Comparison of ENCODE assay signal across 13 cellular contexts in genomic region chr2:101361519-101361918, GRCh38. TPM values are rescaled to one million over a fixed set of nuclear protein-coding genes. Genes with fewer than 3 reads are reported as not detected.
DNase-seq lines count a peak whose midpoint lies in the region; ATAC-seq and TF ChIP-seq lines count a peak whose summit lies in the region.
"Had no signal": no experiment of that assay in that cellular context is flagged by ENCODE, and none has a peak within 500 bp of the region (broad histone marks: within the 10 kb centered on the region; RNA-seq: fewer than 3 reads in every experiment).

No MANE protein-coding gene starts in this region.

- no peak overlapping the region for H3K27ac ChIP-seq in CD8-positive, alpha-beta T cell (ENCODE audit: low read depth, low read length)
- H3K27ac ChIP-seq: coronary artery, SJCRH30, WERI-Rb-1 had no signal

- H3K9me3 ChIP-seq in CD8-positive, alpha-beta T cell (ENCODE audit: low read length) = no peaks in the 10 kb centered on the region
- H3K9me3 ChIP-seq: SJCRH30 had no signal

- intact Hi-C loops in CD8-positive, alpha-beta T cell (cut with DNase I, micrococcal nuclease) = no loop called here
- intact Hi-C loops in activated B cell treated with CpG ODN at 0.5 μM for 24 hours (cut with micrococcal nuclease) = no loop called here

- CTCF ChIA-PET in CD8-positive, alpha-beta T cell (lab: Charles Lee) = interaction anchor here (1.0 to 4.1 kb wide), 8 partner anchors 10 to 467 kb away, joined by 3 to 29 read pairs (median 6); partner anchors contain the start of genes CREG2 and RNF149
- CTCF ChIA-PET in activated B cell treated with CpG ODN at 0.5 μM for 24 hours (lab: Charles Lee) = interaction anchor here (1.0 to 1.3 kb wide), 3 partner anchors 11 to 58 kb away, joined by 3 to 5 read pairs (median 3); no protein-coding TSS in a partner anchor

- H3K4me3 ChIP-seq in CD8-positive, alpha-beta T cell (ENCODE audit: low read depth, low read length) = no peak overlapping the region
- H3K4me3 ChIP-seq: coronary artery, SJCRH30 had no signal

- H3K4me1 ChIP-seq in CD8-positive, alpha-beta T cell (ENCODE audit: insufficient read depth, low read length) = peaks cover 17% of the 10 kb centered on the region
- H3K4me1 ChIP-seq: SJCRH30 had no signal

- no peaks in the 10 kb centered on the region for H3K9me3 Mint-ChIP-seq in CD8-positive, alpha-beta T cell
- H3K9me3 Mint-ChIP-seq in activated B cell treated with CpG ODN at 0.5 μM for 24 hours (no peaks in the 10 kb centered on the region), immature natural killer cell (no peaks in the 10 kb centered on the region)

- H3K27me3 Mint-ChIP-seq in CD8-positive, alpha-beta T cell (ENCODE audit: low read depth) = no peaks in the 10 kb centered on the region
- no peaks in the 10 kb centered on the region for H3K27me3 Mint-ChIP-seq in activated B cell treated with CpG ODN at 0.5 μM for 24 hours
- H3K27me3 Mint-ChIP-seq in immature natural killer cell (ENCODE audit: low read depth in 3 of 3) = peaks cover 0 to 6% (median 0%) of the 10 kb centered on the region in 3 donors
- H3K27me3 Mint-ChIP-seq: activated naive CD8-positive, alpha-beta T cell had no signal

- H3K4me3 Mint-ChIP-seq in CD8-positive, alpha-beta T cell = peak overlapping the region; percentile 16
- H3K4me3 Mint-ChIP-seq in activated B cell treated with CpG ODN at 0.5 μM for 24 hours (peak overlapping the region; percentile 56), immature natural killer cell (peak overlapping the region in 4 of 5 donors; percentile 3 to 69 (median 20))
- H3K4me3 Mint-ChIP-seq: activated naive CD8-positive, alpha-beta T cell had no signal

- TF ChIP-seq CTCF in CD8-positive, alpha-beta T cell (IDR thresholded peaks at IDR 0.05) = no peak
- TF ChIP-seq CTCF in activated B cell treated with CpG ODN at 0.5 μM for 24 hours (IDR thresholded peaks at IDR 0.05) = no peak

- POLR2A ChIA-PET in CD8-positive, alpha-beta T cell (lab: Charles Lee) = interaction anchor here (0.5 to 1.7 kb wide), 3 partner anchors 12 to 53 kb away, joined by 3 to 9 read pairs (median 6); partner anchors contain the start of gene RNF149
- POLR2A ChIA-PET in activated B cell treated with CpG ODN at 0.5 μM for 24 hours (lab: Charles Lee) = interaction anchor here (0.6 to 1.5 kb wide), 6 partner anchors 19 to 393 kb away, joined by 3 to 4 read pairs (median 3); partner anchors contain the start of gene RNF149

- no peak overlapping the region for H3K27ac Mint-ChIP-seq in CD8-positive, alpha-beta T cell
- H3K27ac Mint-ChIP-seq in activated B cell treated with CpG ODN at 0.5 μM for 24 hours (peak overlapping the region; percentile 79), immature natural killer cell (peak overlapping the region in 1 of 6 donors; percentile 33)
- H3K27ac Mint-ChIP-seq: activated naive CD8-positive, alpha-beta T cell had no signal

- H3K27me3 ChIP-seq in CD8-positive, alpha-beta T cell (ENCODE audit: insufficient read depth, low read length) = no peaks in the 10 kb centered on the region
- H3K27me3 ChIP-seq: SJCRH30 had no signal

- no peaks in the 10 kb centered on the region for H3K36me3 ChIP-seq in CD8-positive, alpha-beta T cell (ENCODE audit: insufficient read depth, low read length)
- H3K36me3 ChIP-seq: SJCRH30, WERI-Rb-1 had no signal

- peak; percentile 54 for ATAC-seq in CD8-positive, alpha-beta T cell
- ATAC-seq in GM19438 (IDR thresholded peaks at IDR 0.05; ENCODE audit: low read depth, unreplicated experiment) (peak; percentile 68), activated B cell treated with CpG ODN at 0.5 μM for 24 hours (ENCODE audit: low read depth) (peak; percentile 84)

- H3K4me1 Mint-ChIP-seq in CD8-positive, alpha-beta T cell (ENCODE audit: low read depth) = peaks cover 24% of the 10 kb centered on the region
- H3K4me1 Mint-ChIP-seq in activated B cell treated with CpG ODN at 0.5 μM for 24 hours (peaks cover 29% of the 10 kb centered on the region), immature natural killer cell (peaks cover 17% of the 10 kb centered on the region in 2 donors)

- H3K36me3 Mint-ChIP-seq in CD8-positive, alpha-beta T cell = no peaks in the 10 kb centered on the region
- no peaks in the 10 kb centered on the region for H3K36me3 Mint-ChIP-seq in activated B cell treated with CpG ODN at 0.5 μM for 24 hours (ENCODE audit: low read depth)
- no peaks in the 10 kb centered on the region for H3K36me3 Mint-ChIP-seq in immature natural killer cell
- H3K36me3 Mint-ChIP-seq: activated naive CD8-positive, alpha-beta T cell had no signal

- peak in 2 of 7 experiments; percentile 30 to 60 for DNase-seq in CD8-positive, alpha-beta T cell
- no peak for DNase-seq in activated B cell treated with CpG ODN at 0.5 μM for 24 hours
- DNase-seq in immature natural killer cell = peak in 1 of 3 donors; percentile 8
- no peak for DNase-seq in NCI-H345 treated with DMSO at 0.1 percent for 48 hours (lab: John Stamatoyannopoulos, UW; ENCODE audit: unreplicated experiment)
- no peak for DNase-seq in NCI-H510A treated with DMSO at 0.1 percent for 48 hours (lab: John Stamatoyannopoulos, UW)
- no peak for DNase-seq in activated gamma-delta T cell treated with Interleukin-2 at 50 U/mL for 16 hours
- DNase-seq: NCI-H1417 treated with DMSO at 0.1 percent for 48 hours, SJCRH30, WERI-Rb-1 had no signal

RNA-seq across cellular contexts. Expression of gene CREG2, which starts 25.8 kb away (rescaled TPM):
- not detected for total RNA-seq in CD8-positive, alpha-beta T cell
- total RNA-seq in activated B cell treated with CpG ODN at 0.5 μM for 24 hours = not detected in 2 replicates
- polyA plus RNA-seq in immature natural killer cell = not detected
- total RNA-seq: subcutaneous adipose tissue had no signal

RNA-seq across cellular contexts. Expression of gene RNF149, which starts 53.0 kb away (rescaled TPM):
- 100 to 1,000 TPM; 128 to 129 TPM for total RNA-seq in CD8-positive, alpha-beta T cell
- total RNA-seq in activated B cell treated with CpG ODN at 0.5 μM for 24 hours = 39.6 and 48.3 TPM in 2 replicates
- polyA plus RNA-seq in immature natural killer cell = 10 to 100 TPM; 45.5 to 79.9 (median 50.9) TPM
